Comparison of ENCODE assay signal across 8 cellular contexts in genomic region chr12:50167026-50167742, GRCh38. TPM values are rescaled to one million over a fixed set of nuclear protein-coding genes. Genes with fewer than 3 reads are reported as not detected.
DNase-seq lines count a peak whose midpoint lies in the region; ATAC-seq and TF ChIP-seq lines count a peak whose summit lies in the region.

Gene CERS5, minus strand, starts transcription at chr12:50167369. Its CDS starts 72 bp downstream, at chr12:50167297.

- peak within 1 kb of the TSS; percentile 90 to 97 (median 91) for H3K4me3 Mint-ChIP-seq in IgD-negative memory B cell

- peak within 1 kb of the TSS; percentile 33 to 96 (median 94) for H3K27ac Mint-ChIP-seq in IgD-negative memory B cell

- H3K4me1 Mint-ChIP-seq in IgD-negative memory B cell = peaks cover 12 to 19% (median 17%) of the 10 kb centered on the region in 3 donors

- H3K27me3 Mint-ChIP-seq in IgD-negative memory B cell = no peaks in the 10 kb centered on the region

- TF ChIP-seq CTCF in epithelial cell of esophagus (IDR thresholded peaks at IDR 0.05; ENCODE audit: insufficient read depth, low read depth, low read length, missing control alignments) (no peak), mucosa of descending colon (IDR thresholded peaks at IDR 0.05) (peak; percentile 25)

- no peaks in the 10 kb centered on the region for H3K9me3 Mint-ChIP-seq in IgD-negative memory B cell

- ATAC-seq in GM21529 (IDR thresholded peaks at IDR 0.05; ENCODE audit: unreplicated experiment) (peak; percentile 99), mucosa of descending colon (peak; percentile 99)

- no peaks in the 10 kb centered on the region for H3K9me3 ChIP-seq in mucosa of descending colon

- H3K4me3 ChIP-seq in epithelial cell of esophagus (ENCODE audit: low read length) (peak within 1 kb of the TSS; percentile 79), mucosa of descending colon (peak within 1 kb of the TSS; percentile 65)

- H3K4me1 ChIP-seq in mucosa of descending colon (ENCODE audit: low read depth) = peaks cover 9% of the 10 kb centered on the region

- intact Hi-C loops in mucosa of descending colon (cut with DNase I, micrococcal nuclease) = no loop called here

- peaks cover 2% of the 10 kb centered on the region for H3K36me3 Mint-ChIP-seq in IgD-negative memory B cell

- DNase-seq in DMS 273 treated with DMSO at 0.1 percent for 48 hours (lab: John Stamatoyannopoulos, UW) (peak; percentile 91), OCI-M2 (lab: John Stamatoyannopoulos, UW; ENCODE audit: unreplicated experiment) (peak; percentile 75), activated T-cell treated with anti-CD3 and anti-CD28 coated beads for 4 hours (peak; percentile 89), epithelial cell of esophagus (ENCODE audit: low read depth) (peak; percentile 99), mucosa of descending colon (peak; percentile 98 to 99 (median 99))
- peak; percentile 97 for DNase-seq in stimulated activated CD8-positive, alpha-beta memory T cell treated with anti-CD3 and anti-CD28 coated beads, Interleukin-4, amount 100 ng/mL, for 24 hours (ENCODE audit: low read depth)

- H3K36me3 ChIP-seq in mucosa of descending colon (ENCODE audit: low read depth) = peaks cover 3% of the 10 kb centered on the region

RNA-seq across cellular contexts. Expression of gene CERS5, which starts in this region (rescaled TPM):
- polyA plus RNA-seq in IgD-negative memory B cell = 30.7 TPM
- 10 to 100 TPM; 21.0 to 26.2 (median 23.0) TPM for total RNA-seq in mucosa of descending colon

Comparison
In these comparisons a context has a peak if more than half of its experiments do, and no peak if none do; other contexts are left out.
1. Peak in every context shown above with its lines: DNase-seq, ATAC-seq and H3K4me3 ChIP-seq.